ENCODE assay signal across 1 cellular context in genomic region chr6:26520088-26520839, GRCh38.
TF ChIP-seq lines count a peak whose summit lies in the region.

No MANE protein-coding gene starts in this region.

TF ChIP-seq in K562, 482 proteins besides CTCF, POLR2A, EP300 and RAD21 (continued from another document and continues in another):
- 0 out of 4 replicates have a peak, but pooled peaks of 1 of the 2 experiments have one; percentile 35 for TF ChIP-seq ZNF318 (IDR thresholded peaks at IDR 0.05; ENCODE audit: borderline replicate concordance in 1 of 2, low read depth in 1 of 2)
- TF ChIP-seq STAT5B (CRISPR knock-in tag; IDR thresholded peaks at IDR 0.05) = no peak
- TF ChIP-seq KLF13 (tag; IDR thresholded peaks at IDR 0.05; ENCODE audit: borderline replicate concordance, low read depth) = peak; percentile 86
- 0 out of 2 replicates have a peak, but pooled peaks have one; percentile 16 for TF ChIP-seq THRAP3 (IDR thresholded peaks at IDR 0.05; ENCODE audit: borderline replicate concordance)
- TF ChIP-seq RBM14 (IDR thresholded peaks at IDR 0.05; ENCODE audit: borderline replicate concordance, insufficient read depth, low read depth, low read length) = no peak
- no peak for TF ChIP-seq SETDB1 (IDR thresholded peaks at IDR 0.05; ENCODE audit: low read length)
- TF ChIP-seq CLOCK (CRISPR knock-in tag; IDR thresholded peaks at IDR 0.05; ENCODE audit: borderline replicate concordance) = peak; percentile 85; the same call in 1 of the 2 replicates
- TF ChIP-seq KDM2B (CRISPR knock-in tag; IDR thresholded peaks at IDR 0.05) = peak; percentile 91; the same call in 1 of the 2 replicates
- TF ChIP-seq TEAD2 (tag; IDR thresholded peaks at IDR 0.05) = peak; percentile 63; the same call in 1 of the 2 replicates
- no peak for TF ChIP-seq SREBF1 (IDR thresholded peaks at IDR 0.05; ENCODE audit: borderline replicate concordance, low read depth, low read length)
- no peak for TF ChIP-seq STAG1 (CRISPR knock-in tag; IDR thresholded peaks at IDR 0.05; ENCODE audit: borderline replicate concordance)
- peak; percentile 50; the same call in 1 of the 2 replicates for TF ChIP-seq GABPB1 (CRISPR knock-in tag; IDR thresholded peaks at IDR 0.05)
- no peak for TF ChIP-seq CAMTA2 (CRISPR knock-in tag; conservative IDR thresholded peaks at IDR 0.05)
- peak; percentile 82 for TF ChIP-seq PATZ1 (CRISPR knock-in tag; IDR thresholded peaks at IDR 0.05; ENCODE audit: borderline replicate concordance)
- TF ChIP-seq MAFG (tag; conservative IDR thresholded peaks at IDR 0.05) = 0 out of 2 replicates have a peak, but pooled peaks have one; percentile 54
- TF ChIP-seq COPS2 (conservative IDR thresholded peaks at IDR 0.05) = no peak
- TF ChIP-seq FOXP1 (CRISPR knock-in tag; IDR thresholded peaks at IDR 0.05) = peak; percentile 63; the same call in 1 of the 2 replicates
- peak; percentile 87; the same call in 1 of the 2 replicates for TF ChIP-seq IFI16 (CRISPR knock-in tag; IDR thresholded peaks at IDR 0.05)
- TF ChIP-seq ZBTB8A (IDR thresholded peaks at IDR 0.05; ENCODE audit: partially characterized antibody) = no peak
- peak; percentile 77 for TF ChIP-seq REST (CRISPR knock-in tag; IDR thresholded peaks at IDR 0.05; ENCODE audit: low read depth)
- no peak for TF ChIP-seq ETV6 (IDR thresholded peaks at IDR 0.05; ENCODE audit: borderline replicate concordance in 1 of 2, low read depth in 2 of 2, low read length in 1 of 2)
- TF ChIP-seq ETV6 (CRISPR knock-in tag; IDR thresholded peaks at IDR 0.05; ENCODE audit: borderline replicate concordance) = 0 out of 2 replicates have a peak, but pooled peaks have one; percentile 36
- TF ChIP-seq XRCC5 (IDR thresholded peaks at IDR 0.05; ENCODE audit: low read depth, low read length) = 0 out of 2 replicates have a peak, but pooled peaks have one; percentile 36
- no peak for TF ChIP-seq EWSR1 (IDR thresholded peaks at IDR 0.05; ENCODE audit: borderline replicate concordance, low read depth, partially characterized antibody)
- TF ChIP-seq RREB1 (CRISPR knock-in tag; IDR thresholded peaks at IDR 0.05) = peak; percentile 93; the same call in 1 of the 2 replicates
- no peak for TF ChIP-seq ZBTB5 (IDR thresholded peaks at IDR 0.05)
- peak; percentile 40; the same call in 1 of the 2 replicates for TF ChIP-seq ZNF57 (CRISPR knock-in tag; IDR thresholded peaks at IDR 0.05)
- no peak for TF ChIP-seq TGIF2 (CRISPR knock-in tag; IDR thresholded peaks at IDR 0.05)
- TF ChIP-seq HDAC2 (IDR thresholded peaks at IDR 0.05) = peak; percentile 90
- no peak for TF ChIP-seq ZSCAN29 (IDR thresholded peaks at IDR 0.05)
- no peak for TF ChIP-seq MCM3 (IDR thresholded peaks at IDR 0.05)
